10 cellular contexts compared by ENCODE assay signal in the genomic region with DNA sequence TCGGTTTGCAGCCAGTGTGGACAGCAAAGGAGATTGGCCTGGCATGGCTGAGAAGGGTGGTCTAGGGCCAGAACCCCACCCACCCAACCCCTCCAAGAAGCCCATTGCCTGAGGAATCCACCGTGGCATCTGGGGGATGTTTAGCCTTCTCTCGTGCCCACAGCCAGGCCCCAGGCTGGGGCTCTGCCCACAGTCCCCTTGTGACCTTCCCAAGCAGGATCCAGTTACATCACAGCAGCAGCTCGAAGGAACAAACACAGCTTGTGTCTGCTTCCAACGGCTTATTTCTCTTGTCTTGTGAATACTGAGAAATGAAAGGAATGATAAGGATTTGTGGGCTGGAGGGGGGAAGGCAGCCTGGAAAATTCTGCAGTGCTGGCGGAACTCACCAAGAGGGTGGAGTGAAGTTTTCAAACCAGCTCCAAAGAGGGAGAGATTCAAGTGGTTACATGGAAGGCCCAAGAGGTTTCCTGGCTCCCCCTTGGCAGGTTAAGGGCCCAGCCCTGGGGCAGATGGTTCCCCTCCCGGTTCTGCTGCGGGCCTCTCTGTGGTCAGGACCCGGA.
DNase-seq lines count a peak whose midpoint lies in the region; ATAC-seq lines count a peak whose summit lies in the region.
"Had no signal": no experiment of that assay in that cellular context is flagged by ENCODE, and none has a peak within 500 bp of the region (broad histone marks: within the 10 kb centered on the region; RNA-seq: fewer than 3 reads in every experiment).

No MANE protein-coding gene starts in this region.

- H3K27me3 ChIP-seq in BLaER1 treated with 17β-estradiol and CSF1 and Interleukin-3, amounts not matched to agents 10 nM and 100 nM, result no peaks in the 10 kb centered on the region
- no peaks in the 10 kb centered on the region for H3K27me3 ChIP-seq in SJSA1 (replicated peaks)

- H3K9me3 ChIP-seq in BLaER1 treated with 17β-estradiol and CSF1 and Interleukin-3, amounts not matched to agents 10 nM and 100 nM (replicated peaks in 1 of 11), result peaks cover 0 to 19% (median 9%) of the 10 kb centered on the region in 11 experiments; a peak in 15 of 22 replicates
- H3K9me3 ChIP-seq in SJSA1 (replicated peaks), result 0 out of 2 replicates have a peak, but pooled peaks cover 2% of the 10 kb centered on the region

- H3K36me3 ChIP-seq in BLaER1 treated with 17β-estradiol and CSF1 and Interleukin-3, amounts not matched to agents 10 nM and 100 nM, result no peaks in the 10 kb centered on the region
- H3K36me3 ChIP-seq in SJSA1, result no peaks in the 10 kb centered on the region

- H3K4me2 ChIP-seq in BLaER1 treated with 17β-estradiol and CSF1 and Interleukin-3, amounts not matched to agents 10 nM and 100 nM, result peak overlapping the region; percentile 41 to 77 (median 68)

- intact Hi-C loops in Right ventricle myocardium superior (cut with DNase I), result no loop called here
- intact Hi-C loops in posterior vena cava (cut with DNase I), result no loop called here

- peak; percentile 67 to 82 for DNase-seq in SJSA1 (ENCODE audit: low read depth in 1 of 2, low spot score in 2 of 2)
- peak; percentile 80 for DNase-seq in Right ventricle myocardium superior
- peak; percentile 88 for DNase-seq in posterior vena cava (ENCODE audit: low spot score)
- no peak for DNase-seq in activated T-cell treated with anti-CD3 and anti-CD28 coated beads, Interleukin-2, amount 50 U/mL, for 1 hour
- DNase-seq: stimulated activated naive CD4-positive, alpha-beta T cell had no signal

- peak overlapping the region in 7 of 11 experiments; percentile 7 to 61 (median 24); a peak in 7 of 22 replicates for H3K9ac ChIP-seq in BLaER1 treated with 17β-estradiol and CSF1 and Interleukin-3, amounts not matched to agents 10 nM and 100 nM

- peaks cover 6 to 48% (median 41%) of the 10 kb centered on the region in 10 experiments for H3K4me1 ChIP-seq in BLaER1 treated with 17β-estradiol and CSF1 and Interleukin-3, amounts not matched to agents 10 nM and 100 nM
- peaks cover 15% of the 10 kb centered on the region for H3K4me1 ChIP-seq in SJSA1 (replicated peaks)

- no peaks in the 10 kb centered on the region for H4K20me1 ChIP-seq in BLaER1 treated with 17β-estradiol and CSF1 and Interleukin-3, amounts not matched to agents 10 nM and 100 nM

- ATAC-seq in Right ventricle myocardium superior (ENCODE audit: poor library complexity) (peak; percentile 68), GM18870 (IDR thresholded peaks at IDR 0.05; ENCODE audit: unreplicated experiment) (no peak), HG02870 (IDR thresholded peaks at IDR 0.05; ENCODE audit: unreplicated experiment) (no peak), HG02973 (IDR thresholded peaks at IDR 0.05; ENCODE audit: unreplicated experiment) (no peak)
- ATAC-seq: activated CD4-positive, CD25-positive, alpha-beta regulatory T cell treated with anti-CD3 and anti-CD28 coated beads, Interleukin-2, amount 50 U/mL, for 24 hours had no signal

- no peak overlapping the region for H3K4me3 ChIP-seq in BLaER1 treated with 17β-estradiol and CSF1 and Interleukin-3, amounts not matched to agents 10 nM and 100 nM
- H3K4me3 ChIP-seq in SJSA1, result no peak overlapping the region

- H3K27ac ChIP-seq in BLaER1 treated with 17β-estradiol and CSF1 and Interleukin-3, amounts not matched to agents 10 nM and 100 nM, result peak overlapping the region in 8 of 11 experiments; percentile 23 to 68 (median 54); a peak in 14 of 22 replicates
- peak overlapping the region; percentile 62 for H3K27ac ChIP-seq in SJSA1
